In genomic region chr10:111222961-111223360, GRCh38 we compare ENCODE assay signal across 19 cellular contexts.
"Had no signal": no experiment of that assay in that cellular context is flagged by ENCODE, and none has a peak within 500 bp of the region (broad histone marks: within the 10 kb centered on the region; RNA-seq: fewer than 3 reads in every experiment).

No MANE protein-coding gene starts in this region.

- H3K27ac Mint-ChIP-seq: T-cell had no signal

- H3K4me1 Mint-ChIP-seq: T-cell had no signal

- DNase-seq: KBM-7; MM.1S; NCI-H1092 treated with DMSO at 0.1 percent for 48 hours; NCI-H1436; NCI-H187; NCI-H2029; NCI-H2081 treated with DMSO at 0.1 percent for 48 hours; NCI-H2171; NCI-H226; NCI-H524; NCI-H526 treated with DMSO at 0.1 percent for 48 hours; NCI-H748 treated with DMSO at 0.1 percent for 48 hours; NK-92 treated with Interleukin-12 subunit alpha and Interleukin-12 subunit beta, amount 100 ng/mL, for 24 hours; PC-3; SHP77; SK-N-SH; SW 1271; T-cell had no signal

- H3K4me3 Mint-ChIP-seq: T-cell had no signal

- ATAC-seq: Panc1, PC-3, T-cell had no signal

- H3K36me3 Mint-ChIP-seq: T-cell had no signal
